Comparison of ENCODE assay signal across 8 cellular contexts in the genomic region with DNA sequence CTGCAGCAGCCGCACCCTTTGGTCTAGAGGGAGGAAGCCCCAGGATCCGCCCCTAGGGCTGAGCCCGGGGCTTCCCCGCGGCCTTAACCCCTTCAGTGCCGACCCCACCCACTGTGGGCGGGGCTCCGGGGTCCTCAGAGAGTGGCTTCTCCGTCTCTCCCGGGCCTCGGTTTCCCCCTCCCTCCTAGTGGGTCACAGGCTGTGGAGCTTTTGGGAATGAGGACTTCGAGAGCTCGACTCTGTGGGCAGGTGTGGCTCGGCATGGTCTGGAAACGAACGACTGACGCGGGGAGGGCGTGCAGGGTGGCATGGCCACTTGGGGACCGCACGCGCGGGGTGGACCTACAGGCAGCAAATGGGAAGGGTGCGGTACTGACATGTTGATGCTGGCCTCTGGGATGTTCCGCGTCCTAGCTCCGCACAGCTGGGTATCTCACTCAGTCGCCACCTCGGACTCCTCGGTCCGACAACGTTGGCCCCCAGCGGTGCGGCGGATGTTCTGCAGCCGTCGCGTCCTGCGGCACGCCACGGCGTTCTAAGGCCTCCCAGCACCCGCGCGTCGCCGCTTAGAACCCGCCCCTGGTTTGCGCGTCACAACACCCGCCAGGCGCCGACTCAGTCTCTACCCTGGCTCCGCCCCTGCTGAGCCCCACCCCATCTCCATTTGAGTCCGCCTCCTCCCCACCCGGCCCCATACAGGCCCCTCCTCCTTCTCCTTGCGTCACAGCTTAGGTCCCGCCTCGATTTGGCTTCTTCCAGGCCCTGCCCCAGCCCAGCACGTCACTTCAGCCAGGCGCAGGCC.
DNase-seq lines count a peak whose midpoint lies in the region; ATAC-seq and TF ChIP-seq lines count a peak whose summit lies in the region.

A gene with protein sequence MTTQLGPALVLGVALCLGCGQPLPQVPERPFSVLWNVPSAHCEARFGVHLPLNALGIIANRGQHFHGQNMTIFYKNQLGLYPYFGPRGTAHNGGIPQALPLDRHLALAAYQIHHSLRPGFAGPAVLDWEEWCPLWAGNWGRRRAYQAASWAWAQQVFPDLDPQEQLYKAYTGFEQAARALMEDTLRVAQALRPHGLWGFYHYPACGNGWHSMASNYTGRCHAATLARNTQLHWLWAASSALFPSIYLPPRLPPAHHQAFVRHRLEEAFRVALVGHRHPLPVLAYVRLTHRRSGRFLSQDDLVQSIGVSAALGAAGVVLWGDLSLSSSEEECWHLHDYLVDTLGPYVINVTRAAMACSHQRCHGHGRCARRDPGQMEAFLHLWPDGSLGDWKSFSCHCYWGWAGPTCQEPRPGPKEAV (minus strand): TSS at position 570 of the 802 bp plus-strand sequence. CDS start 3,803 bp downstream, outside the sequence.
NAA80 (minus strand) TSS at position 570 of the 802 bp plus-strand sequence. CDS start 1,942 bp downstream, outside the sequence.

- ATAC-seq in GM18873 (IDR thresholded peaks at IDR 0.05; ENCODE audit: low FRiP score, unreplicated experiment) (peak; percentile 73), HG03139 (IDR thresholded peaks at IDR 0.05; ENCODE audit: unreplicated experiment) (peak; percentile 80)

- peak within 1 kb of the TSS; percentile 64 for H3K4me3 ChIP-seq in WI38 (ENCODE audit: low read depth, low read length)
- peak within 1 kb of the TSS; percentile 65 to 88 for H3K4me3 ChIP-seq in cardiac fibroblast (replicated peaks in 1 of 2; ENCODE audit: low read depth in 2 of 2, low read length in 2 of 2)

- peak; percentile 9; the same call in 1 of the 2 replicates for TF ChIP-seq CTCF in WI38 (IDR thresholded peaks at IDR 0.05; ENCODE audit: low read depth, low read length)
- peak; percentile 25 for TF ChIP-seq CTCF in cardiac fibroblast (IDR thresholded peaks at IDR 0.05; ENCODE audit: low read depth, low read length)

- peak; percentile 100 for DNase-seq in AG08395 (ENCODE audit: low spot score)
- peak; percentile 80 for DNase-seq in NCI-H2196 treated with DMSO at 0.1 percent for 48 hours (lab: John Stamatoyannopoulos, UW; ENCODE audit: unreplicated experiment)
- peak; percentile 100 for DNase-seq in cardiac fibroblast (ENCODE audit: low read depth in 2 of 2)
- DNase-seq in iris pigment epithelial cell (ENCODE audit: low read depth), result peak; percentile 100
- peak; percentile 99 for DNase-seq in stimulated activated CD4-positive, alpha-beta T cell treated with anti-CD3 and anti-CD28 coated beads, Interleukin-12 subunit alpha, Interleukin-12 subunit beta, amount 100 ng/mL, for 24 hours (ENCODE audit: low read depth in 2 of 2)

Comparison
In these comparisons a context has a peak if more than half of its experiments do, and no peak if none do; other contexts are left out.
1. Peak in every context shown above with its lines: DNase-seq, ATAC-seq and H3K4me3 ChIP-seq.